ENCODE assay signal across 1 cellular context in the genomic region with DNA sequence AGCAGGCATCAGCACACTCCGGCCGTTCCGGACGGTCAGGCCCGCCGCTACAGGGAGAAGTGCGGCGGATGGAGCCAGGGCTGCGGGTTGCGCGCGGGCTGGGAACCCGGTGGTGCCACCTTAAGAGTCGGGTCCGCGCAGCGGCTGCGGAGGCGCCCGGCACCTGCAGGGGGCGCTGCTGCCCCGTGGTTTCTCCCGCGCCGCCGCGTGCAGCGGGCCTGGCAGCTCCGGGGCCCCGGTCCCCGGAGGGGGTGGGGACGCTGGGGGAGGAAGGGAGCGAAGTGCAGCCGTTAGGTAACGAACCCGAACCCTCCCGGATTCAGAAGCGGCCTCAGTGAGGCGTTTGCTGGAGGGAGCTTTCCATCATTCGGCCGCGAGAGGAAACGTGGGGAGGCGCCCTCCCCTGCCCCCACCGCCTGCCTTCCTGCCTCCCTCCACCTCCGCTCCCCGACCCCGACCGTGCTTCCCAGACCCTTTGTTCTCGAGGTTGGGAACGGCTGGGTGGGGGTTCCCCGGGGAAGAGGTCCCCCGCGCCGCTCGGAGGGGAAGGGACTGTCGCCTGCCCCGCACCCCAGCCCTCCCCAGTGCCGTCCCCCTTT.
A peak's percentile ranks its signal among the peaks of the same experiment; 100 is the strongest.
TF ChIP-seq lines count a peak whose summit lies in the region.

No MANE protein-coding gene starts in this region.

TF ChIP-seq in K562, 482 proteins besides CTCF, POLR2A, EP300 and RAD21 (continued from another document and continues in another):
- TF ChIP-seq, protein P1, sequence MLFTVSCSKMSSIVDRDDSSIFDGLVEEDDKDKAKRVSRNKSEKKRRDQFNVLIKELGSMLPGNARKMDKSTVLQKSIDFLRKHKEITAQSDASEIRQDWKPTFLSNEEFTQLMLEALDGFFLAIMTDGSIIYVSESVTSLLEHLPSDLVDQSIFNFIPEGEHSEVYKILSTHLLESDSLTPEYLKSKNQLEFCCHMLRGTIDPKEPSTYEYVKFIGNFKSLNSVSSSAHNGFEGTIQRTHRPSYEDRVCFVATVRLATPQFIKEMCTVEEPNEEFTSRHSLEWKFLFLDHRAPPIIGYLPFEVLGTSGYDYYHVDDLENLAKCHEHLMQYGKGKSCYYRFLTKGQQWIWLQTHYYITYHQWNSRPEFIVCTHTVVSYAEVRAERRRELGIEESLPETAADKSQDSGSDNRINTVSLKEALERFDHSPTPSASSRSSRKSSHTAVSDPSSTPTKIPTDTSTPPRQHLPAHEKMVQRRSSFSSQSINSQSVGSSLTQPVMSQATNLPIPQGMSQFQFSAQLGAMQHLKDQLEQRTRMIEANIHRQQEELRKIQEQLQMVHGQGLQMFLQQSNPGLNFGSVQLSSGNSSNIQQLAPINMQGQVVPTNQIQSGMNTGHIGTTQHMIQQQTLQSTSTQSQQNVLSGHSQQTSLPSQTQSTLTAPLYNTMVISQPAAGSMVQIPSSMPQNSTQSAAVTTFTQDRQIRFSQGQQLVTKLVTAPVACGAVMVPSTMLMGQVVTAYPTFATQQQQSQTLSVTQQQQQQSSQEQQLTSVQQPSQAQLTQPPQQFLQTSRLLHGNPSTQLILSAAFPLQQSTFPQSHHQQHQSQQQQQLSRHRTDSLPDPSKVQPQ (CRISPR knock-in tag; IDR thresholded peaks at IDR 0.05; ENCODE audit: borderline replicate concordance), result no peak
- no peak for TF ChIP-seq MIER1 (IDR thresholded peaks at IDR 0.05; ENCODE audit: low read depth)
- no peak for TF ChIP-seq ZNF124 (CRISPR knock-in tag; IDR thresholded peaks at IDR 0.05)
- no peak for TF ChIP-seq KAT2B (IDR thresholded peaks at IDR 0.05; ENCODE audit: low read depth, low read length)
- TF ChIP-seq ZSCAN29 (IDR thresholded peaks at IDR 0.05), result 0 out of 2 replicates have a peak, but pooled peaks have one; percentile 22
- no peak for TF ChIP-seq DIDO1 (tag; IDR thresholded peaks at IDR 0.05; ENCODE audit: low read depth)
- TF ChIP-seq, protein P2, sequence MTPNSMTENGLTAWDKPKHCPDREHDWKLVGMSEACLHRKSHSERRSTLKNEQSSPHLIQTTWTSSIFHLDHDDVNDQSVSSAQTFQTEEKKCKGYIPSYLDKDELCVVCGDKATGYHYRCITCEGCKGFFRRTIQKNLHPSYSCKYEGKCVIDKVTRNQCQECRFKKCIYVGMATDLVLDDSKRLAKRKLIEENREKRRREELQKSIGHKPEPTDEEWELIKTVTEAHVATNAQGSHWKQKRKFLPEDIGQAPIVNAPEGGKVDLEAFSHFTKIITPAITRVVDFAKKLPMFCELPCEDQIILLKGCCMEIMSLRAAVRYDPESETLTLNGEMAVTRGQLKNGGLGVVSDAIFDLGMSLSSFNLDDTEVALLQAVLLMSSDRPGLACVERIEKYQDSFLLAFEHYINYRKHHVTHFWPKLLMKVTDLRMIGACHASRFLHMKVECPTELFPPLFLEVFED (CRISPR knock-in tag; conservative IDR thresholded peaks at IDR 0.05), result no peak
- TF ChIP-seq, protein P3, sequence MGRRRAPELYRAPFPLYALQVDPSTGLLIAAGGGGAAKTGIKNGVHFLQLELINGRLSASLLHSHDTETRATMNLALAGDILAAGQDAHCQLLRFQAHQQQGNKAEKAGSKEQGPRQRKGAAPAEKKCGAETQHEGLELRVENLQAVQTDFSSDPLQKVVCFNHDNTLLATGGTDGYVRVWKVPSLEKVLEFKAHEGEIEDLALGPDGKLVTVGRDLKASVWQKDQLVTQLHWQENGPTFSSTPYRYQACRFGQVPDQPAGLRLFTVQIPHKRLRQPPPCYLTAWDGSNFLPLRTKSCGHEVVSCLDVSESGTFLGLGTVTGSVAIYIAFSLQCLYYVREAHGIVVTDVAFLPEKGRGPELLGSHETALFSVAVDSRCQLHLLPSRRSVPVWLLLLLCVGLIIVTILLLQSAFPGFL (CRISPR knock-in tag; IDR thresholded peaks at IDR 0.05), result no peak
- TF ChIP-seq, protein P4, sequence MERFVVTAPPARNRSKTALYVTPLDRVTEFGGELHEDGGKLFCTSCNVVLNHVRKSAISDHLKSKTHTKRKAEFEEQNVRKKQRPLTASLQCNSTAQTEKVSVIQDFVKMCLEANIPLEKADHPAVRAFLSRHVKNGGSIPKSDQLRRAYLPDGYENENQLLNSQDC (CRISPR knock-in tag; IDR thresholded peaks at IDR 0.05), result no peak
- TF ChIP-seq, protein P5, sequence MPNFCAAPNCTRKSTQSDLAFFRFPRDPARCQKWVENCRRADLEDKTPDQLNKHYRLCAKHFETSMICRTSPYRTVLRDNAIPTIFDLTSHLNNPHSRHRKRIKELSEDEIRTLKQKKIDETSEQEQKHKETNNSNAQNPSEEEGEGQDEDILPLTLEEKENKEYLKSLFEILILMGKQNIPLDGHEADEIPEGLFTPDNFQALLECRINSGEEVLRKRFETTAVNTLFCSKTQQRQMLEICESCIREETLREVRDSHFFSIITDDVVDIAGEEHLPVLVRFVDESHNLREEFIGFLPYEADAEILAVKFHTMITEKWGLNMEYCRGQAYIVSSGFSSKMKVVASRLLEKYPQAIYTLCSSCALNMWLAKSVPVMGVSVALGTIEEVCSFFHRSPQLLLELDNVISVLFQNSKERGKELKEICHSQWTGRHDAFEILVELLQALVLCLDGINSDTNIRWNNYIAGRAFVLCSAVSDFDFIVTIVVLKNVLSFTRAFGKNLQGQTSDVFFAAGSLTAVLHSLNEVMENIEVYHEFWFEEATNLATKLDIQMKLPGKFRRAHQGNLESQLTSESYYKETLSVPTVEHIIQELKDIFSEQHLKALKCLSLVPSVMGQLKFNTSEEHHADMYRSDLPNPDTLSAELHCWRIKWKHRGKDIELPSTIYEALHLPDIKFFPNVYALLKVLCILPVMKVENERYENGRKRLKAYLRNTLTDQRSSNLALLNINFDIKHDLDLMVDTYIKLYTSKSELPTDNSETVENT (CRISPR knock-in tag; IDR thresholded peaks at IDR 0.05), result no peak
- TF ChIP-seq CTBP1 (IDR thresholded peaks at IDR 0.05; ENCODE audit: borderline replicate concordance), result peak; percentile 85
- TF ChIP-seq, protein P6, sequence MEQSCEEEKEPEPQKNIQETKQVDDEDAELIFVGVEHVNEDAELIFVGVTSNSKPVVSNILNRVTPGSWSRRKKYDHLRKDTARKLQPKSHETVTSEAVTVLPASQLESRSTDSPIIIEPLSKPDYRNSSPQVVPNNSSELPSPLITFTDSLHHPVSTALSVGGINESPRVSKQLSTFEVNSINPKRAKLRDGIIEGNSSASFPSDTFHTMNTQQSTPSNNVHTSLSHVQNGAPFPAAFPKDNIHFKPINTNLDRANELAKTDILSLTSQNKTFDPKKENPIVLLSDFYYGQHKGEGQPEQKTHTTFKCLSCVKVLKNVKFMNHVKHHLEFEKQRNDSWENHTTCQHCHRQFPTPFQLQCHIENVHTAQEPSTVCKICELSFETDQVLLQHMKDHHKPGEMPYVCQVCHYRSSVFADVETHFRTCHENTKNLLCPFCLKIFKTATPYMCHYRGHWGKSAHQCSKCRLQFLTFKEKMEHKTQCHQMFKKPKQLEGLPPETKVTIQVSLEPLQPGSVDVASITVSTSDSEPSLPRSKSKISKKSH (CRISPR knock-in tag; IDR thresholded peaks at IDR 0.05), result no peak
- TF ChIP-seq JUNB (CRISPR knock-in tag; conservative IDR thresholded peaks at IDR 0.05), result no peak
- TF ChIP-seq, protein P7, sequence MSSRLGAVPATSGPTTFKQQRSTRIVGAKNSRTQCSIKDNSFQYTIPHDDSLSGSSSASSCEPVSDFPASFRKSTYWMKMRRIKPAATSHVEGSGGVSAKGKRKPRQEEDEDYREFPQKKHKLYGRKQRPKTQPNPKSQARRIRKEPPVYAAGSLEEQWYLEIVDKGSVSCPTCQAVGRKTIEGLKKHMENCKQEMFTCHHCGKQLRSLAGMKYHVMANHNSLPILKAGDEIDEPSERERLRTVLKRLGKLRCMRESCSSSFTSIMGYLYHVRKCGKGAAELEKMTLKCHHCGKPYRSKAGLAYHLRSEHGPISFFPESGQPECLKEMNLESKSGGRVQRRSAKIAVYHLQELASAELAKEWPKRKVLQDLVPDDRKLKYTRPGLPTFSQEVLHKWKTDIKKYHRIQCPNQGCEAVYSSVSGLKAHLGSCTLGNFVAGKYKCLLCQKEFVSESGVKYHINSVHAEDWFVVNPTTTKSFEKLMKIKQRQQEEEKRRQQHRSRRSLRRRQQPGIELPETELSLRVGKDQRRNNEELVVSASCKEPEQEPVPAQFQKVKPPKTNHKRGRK (tag; IDR thresholded peaks at IDR 0.05), result no peak
- TF ChIP-seq, protein P8, sequence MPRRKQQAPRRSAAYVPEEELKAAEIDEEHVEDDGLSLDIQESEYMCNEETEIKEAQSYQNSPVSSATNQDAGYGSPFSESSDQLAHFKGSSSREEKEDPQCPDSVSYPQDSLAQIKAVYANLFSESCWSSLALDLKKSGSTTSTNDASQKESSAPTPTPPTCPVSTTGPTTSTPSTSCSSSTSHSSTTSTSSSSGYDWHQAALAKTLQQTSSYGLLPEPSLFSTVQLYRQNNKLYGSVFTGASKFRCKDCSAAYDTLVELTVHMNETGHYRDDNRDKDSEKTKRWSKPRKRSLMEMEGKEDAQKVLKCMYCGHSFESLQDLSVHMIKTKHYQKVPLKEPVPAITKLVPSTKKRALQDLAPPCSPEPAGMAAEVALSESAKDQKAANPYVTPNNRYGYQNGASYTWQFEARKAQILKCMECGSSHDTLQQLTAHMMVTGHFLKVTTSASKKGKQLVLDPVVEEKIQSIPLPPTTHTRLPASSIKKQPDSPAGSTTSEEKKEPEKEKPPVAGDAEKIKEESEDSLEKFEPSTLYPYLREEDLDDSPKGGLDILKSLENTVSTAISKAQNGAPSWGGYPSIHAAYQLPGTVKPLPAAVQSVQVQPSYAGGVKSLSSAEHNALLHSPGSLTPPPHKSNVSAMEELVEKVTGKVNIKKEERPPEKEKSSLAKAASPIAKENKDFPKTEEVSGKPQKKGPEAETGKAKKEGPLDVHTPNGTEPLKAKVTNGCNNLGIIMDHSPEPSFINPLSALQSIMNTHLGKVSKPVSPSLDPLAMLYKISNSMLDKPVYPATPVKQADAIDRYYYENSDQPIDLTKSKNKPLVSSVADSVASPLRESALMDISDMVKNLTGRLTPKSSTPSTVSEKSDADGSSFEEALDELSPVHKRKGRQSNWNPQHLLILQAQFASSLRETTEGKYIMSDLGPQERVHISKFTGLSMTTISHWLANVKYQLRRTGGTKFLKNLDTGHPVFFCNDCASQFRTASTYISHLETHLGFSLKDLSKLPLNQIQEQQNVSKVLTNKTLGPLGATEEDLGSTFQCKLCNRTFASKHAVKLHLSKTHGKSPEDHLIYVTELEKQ (CRISPR knock-in tag; IDR thresholded peaks at IDR 0.05), result no peak
- TF ChIP-seq NFIC (IDR thresholded peaks at IDR 0.05), result peak; percentile 38; the same call in 1 of the 2 replicates
- no peak for TF ChIP-seq HNRNPUL1 (IDR thresholded peaks at IDR 0.05; ENCODE audit: low read length)
- TF ChIP-seq FOXJ3 (CRISPR knock-in tag; IDR thresholded peaks at IDR 0.05), result no peak
- TF ChIP-seq MTF1 (CRISPR knock-in tag; IDR thresholded peaks at IDR 0.05; ENCODE audit: borderline replicate concordance), result no peak
- no peak for TF ChIP-seq ILK (tag; IDR thresholded peaks at IDR 0.05; ENCODE audit: borderline replicate concordance, low read depth)
- no peak for TF ChIP-seq POLR2B (IDR thresholded peaks at IDR 0.05; ENCODE audit: low read depth, partially characterized antibody)
- TF ChIP-seq CBX3 (IDR thresholded peaks at IDR 0.05; ENCODE audit: borderline replicate concordance in 1 of 2, low read length in 2 of 2), result no peak; a peak in 1 of 3 replicates
- peak; percentile 89; the same call in 1 of the 2 replicates for TF ChIP-seq STAG1 (CRISPR knock-in tag; IDR thresholded peaks at IDR 0.05; ENCODE audit: borderline replicate concordance)
- no peak for TF ChIP-seq ELF2 (CRISPR knock-in tag; IDR thresholded peaks at IDR 0.05)
- TF ChIP-seq BHLHE40 (IDR thresholded peaks at IDR 0.05; ENCODE audit: low read length), result peak; percentile 79; the same call in 1 of the 2 replicates
- no peak for TF ChIP-seq TFAM (CRISPR knock-in tag; conservative IDR thresholded peaks at IDR 0.05)
- TF ChIP-seq, protein P9, sequence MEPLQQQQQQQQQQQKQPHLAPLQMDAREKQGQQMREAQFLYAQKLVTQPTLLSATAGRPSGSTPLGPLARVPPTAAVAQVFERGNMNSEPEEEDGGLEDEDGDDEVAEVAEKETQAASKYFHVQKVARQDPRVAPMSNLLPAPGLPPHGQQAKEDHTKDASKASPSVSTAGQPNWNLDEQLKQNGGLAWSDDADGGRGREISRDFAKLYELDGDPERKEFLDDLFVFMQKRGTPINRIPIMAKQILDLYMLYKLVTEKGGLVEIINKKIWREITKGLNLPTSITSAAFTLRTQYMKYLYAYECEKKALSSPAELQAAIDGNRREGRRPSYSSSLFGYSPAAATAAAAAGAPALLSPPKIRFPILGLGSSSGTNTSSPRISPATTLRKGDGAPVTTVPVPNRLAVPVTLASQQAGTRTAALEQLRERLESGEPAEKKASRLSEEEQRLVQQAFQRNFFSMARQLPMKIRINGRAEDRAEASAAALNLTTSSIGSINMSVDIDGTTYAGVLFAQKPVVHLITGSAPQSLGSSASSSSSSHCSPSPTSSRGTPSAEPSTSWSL (CRISPR knock-in tag; IDR thresholded peaks at IDR 0.05; ENCODE audit: borderline replicate concordance), result no peak
- no peak for TF ChIP-seq GTF2F1 (IDR thresholded peaks at IDR 0.05; ENCODE audit: low read depth, low read length)
- TF ChIP-seq KDM5B (IDR thresholded peaks at IDR 0.05; ENCODE audit: insufficient replicate concordance, low read depth, low read length), result no peak
- peak; percentile 74 for TF ChIP-seq KLF13 (tag; IDR thresholded peaks at IDR 0.05; ENCODE audit: borderline replicate concordance, low read depth)
- TF ChIP-seq ZNF444 (CRISPR knock-in tag; IDR thresholded peaks at IDR 0.05), result no peak
- TF ChIP-seq E2F3 (CRISPR knock-in tag; IDR thresholded peaks at IDR 0.05), result no peak
- TF ChIP-seq NFIX (CRISPR knock-in tag; IDR thresholded peaks at IDR 0.05; ENCODE audit: low read depth), result no peak
- TF ChIP-seq OTX1 (CRISPR knock-in tag; IDR thresholded peaks at IDR 0.05), result no peak
- TF ChIP-seq, protein P10, sequence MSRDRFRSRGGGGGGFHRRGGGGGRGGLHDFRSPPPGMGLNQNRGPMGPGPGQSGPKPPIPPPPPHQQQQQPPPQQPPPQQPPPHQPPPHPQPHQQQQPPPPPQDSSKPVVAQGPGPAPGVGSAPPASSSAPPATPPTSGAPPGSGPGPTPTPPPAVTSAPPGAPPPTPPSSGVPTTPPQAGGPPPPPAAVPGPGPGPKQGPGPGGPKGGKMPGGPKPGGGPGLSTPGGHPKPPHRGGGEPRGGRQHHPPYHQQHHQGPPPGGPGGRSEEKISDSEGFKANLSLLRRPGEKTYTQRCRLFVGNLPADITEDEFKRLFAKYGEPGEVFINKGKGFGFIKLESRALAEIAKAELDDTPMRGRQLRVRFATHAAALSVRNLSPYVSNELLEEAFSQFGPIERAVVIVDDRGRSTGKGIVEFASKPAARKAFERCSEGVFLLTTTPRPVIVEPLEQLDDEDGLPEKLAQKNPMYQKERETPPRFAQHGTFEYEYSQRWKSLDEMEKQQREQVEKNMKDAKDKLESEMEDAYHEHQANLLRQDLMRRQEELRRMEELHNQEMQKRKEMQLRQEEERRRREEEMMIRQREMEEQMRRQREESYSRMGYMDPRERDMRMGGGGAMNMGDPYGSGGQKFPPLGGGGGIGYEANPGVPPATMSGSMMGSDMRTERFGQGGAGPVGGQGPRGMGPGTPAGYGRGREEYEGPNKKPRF (IDR thresholded peaks at IDR 0.05; ENCODE audit: low read depth, low read length), result no peak
- no peak for TF ChIP-seq ELF4 (CRISPR knock-in tag; IDR thresholded peaks at IDR 0.05)
- TF ChIP-seq SRF (CRISPR knock-in tag; IDR thresholded peaks at IDR 0.05), result peak in 1 of 2 experiments; percentile 42; a peak in 1 of 4 replicates
